In the genomic region with DNA sequence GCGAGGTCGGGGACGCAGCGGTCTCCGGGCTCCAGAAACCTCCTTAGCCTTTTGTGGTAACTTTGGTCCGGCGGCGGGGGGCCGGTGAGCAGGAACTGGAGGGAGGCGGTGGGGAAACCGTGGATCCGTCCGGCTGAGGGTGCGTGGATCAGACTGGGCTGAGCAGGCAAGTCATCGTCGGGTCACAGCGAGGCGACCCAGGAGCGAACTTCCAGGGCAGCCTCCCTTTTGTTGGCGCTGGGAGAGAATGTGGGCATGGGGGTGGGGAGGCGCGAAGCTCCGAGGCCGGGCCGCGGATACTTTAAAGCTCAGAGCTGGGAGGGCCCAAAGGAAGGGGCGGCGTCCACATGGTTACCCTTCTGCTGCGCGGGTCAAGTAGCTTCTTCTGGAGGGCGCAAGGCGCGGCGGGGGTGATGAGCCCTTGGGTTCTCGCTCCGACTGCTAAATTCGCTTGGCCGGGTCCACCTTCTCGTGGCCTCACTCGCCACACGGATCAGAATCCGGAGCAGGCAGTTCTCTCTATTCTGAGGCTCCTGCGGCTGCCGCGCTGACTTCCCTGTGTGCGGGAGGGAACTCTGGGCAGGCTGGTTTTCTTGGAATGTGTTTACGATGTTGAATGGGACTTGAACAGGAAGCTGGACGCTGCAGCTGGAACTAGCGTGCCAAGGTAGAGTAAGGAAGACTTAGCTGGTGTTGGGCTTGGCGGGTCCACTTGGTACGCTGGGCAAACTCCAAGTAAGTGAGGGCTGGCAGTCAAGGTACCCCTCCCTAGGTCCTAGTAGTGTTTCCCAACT, we compare ENCODE assay signal across 8 cellular contexts. TPM values are rescaled to one million over a fixed set of nuclear protein-coding genes. Genes with fewer than 3 reads are reported as not detected.
DNase-seq lines count a peak whose midpoint lies in the region; ATAC-seq and TF ChIP-seq lines count a peak whose summit lies in the region.

No MANE protein-coding gene starts in this region.

- H3K36me3 ChIP-seq in adrenal gland (replicated peaks in 1 of 2) = no peaks in the 10 kb centered on the region
- no peaks in the 10 kb centered on the region for H3K36me3 ChIP-seq in heart left ventricle

- no peaks in the 10 kb centered on the region for H3K36me3 Mint-ChIP-seq in progenitor cell of endocrine pancreas (ENCODE audit: insufficient read depth)

- WGBS in adrenal gland, 4 donors = 1 to 9% (median 3%) methylated on average over 5 to 51 of the region's 51 CpGs
- WGBS in heart left ventricle, 4 donors = 1 to 2% (median 1%) methylated on average over 9 to 51 of the region's 51 CpGs

- H3K4me1 ChIP-seq in adrenal gland (replicated peaks in 1 of 2) = peaks cover 12 to 33% of the 10 kb centered on the region in 2 donors
- peaks cover 0 to 24% (median 4%) of the 10 kb centered on the region in 12 donors for H3K4me1 ChIP-seq in heart left ventricle

- H3K9me3 ChIP-seq in adrenal gland (replicated peaks in 1 of 3) = no peaks in the 10 kb centered on the region
- no peaks in the 10 kb centered on the region for H3K9me3 ChIP-seq in heart left ventricle

- ATAC-seq in heart left ventricle (peak; percentile 66 to 90 (median 88)), GM18858 (IDR thresholded peaks at IDR 0.05; ENCODE audit: unreplicated experiment) (no peak)

- H3K27ac Mint-ChIP-seq in progenitor cell of endocrine pancreas = peak overlapping the region; percentile 99

- peak overlapping the region; percentile 99 for H3K4me3 Mint-ChIP-seq in progenitor cell of endocrine pancreas (ENCODE audit: low read depth)

- H3K27me3 ChIP-seq in adrenal gland = no peaks in the 10 kb centered on the region
- H3K27me3 ChIP-seq in heart left ventricle = peaks cover 0 to 15% (median 0%) of the 10 kb centered on the region in 9 donors

- H3K27ac ChIP-seq in adrenal gland (peak overlapping the region; percentile 62 to 96 (median 93)), heart left ventricle (peak overlapping the region; percentile 53 to 92 (median 83))

- peaks cover 4% of the 10 kb centered on the region for H3K9me3 Mint-ChIP-seq in progenitor cell of endocrine pancreas (ENCODE audit: low read depth)

- DNase-seq in DMS 273 (lab: John Stamatoyannopoulos, UW; ENCODE audit: unreplicated experiment) = peak; percentile 93
- DNase-seq in LNCaP clone FGC (ENCODE audit: low read depth) = peak; percentile 96
- peak; percentile 76 to 90 (median 85) for DNase-seq in adrenal gland
- DNase-seq in heart left ventricle = peak; percentile 58 to 80 (median 73)
- peak; percentile 51 for DNase-seq in progenitor cell of endocrine pancreas (ENCODE audit: low spot score, unreplicated experiment)
- no peak for DNase-seq in activated CD8-positive, alpha-beta memory T cell treated with anti-CD3 and anti-CD28 coated beads, Interleukin-2, amount 50 U/mL, for 48 hours
- no peak for DNase-seq in GF-D8 (lab: John Stamatoyannopoulos, UW)

- TF ChIP-seq POLR2A in adrenal gland (IDR thresholded peaks at IDR 0.05) (peak; percentile 9 to 81), heart left ventricle (IDR thresholded peaks at IDR 0.05) (peak in 1 of 2 donors; percentile 23)

- no peaks in the 10 kb centered on the region for H3K27me3 Mint-ChIP-seq in progenitor cell of endocrine pancreas

- TF ChIP-seq CTCF in LNCaP clone FGC (IDR thresholded peaks at IDR 0.05; ENCODE audit: control insufficient read depth, extremely low read depth, insufficient read depth) (no peak), adrenal gland (IDR thresholded peaks at IDR 0.05) (no peak), heart left ventricle (IDR thresholded peaks at IDR 0.05) (no peak), progenitor cell of endocrine pancreas (IDR thresholded peaks at IDR 0.05; ENCODE audit: unreplicated experiment) (no peak)

- peaks cover 32% of the 10 kb centered on the region for H3K4me1 Mint-ChIP-seq in progenitor cell of endocrine pancreas (ENCODE audit: low read depth)

- intact Hi-C loops in adrenal gland (cut with DNase I) = loop anchor here in 1 of 2 donors (10.0 kb wide), 1 partner anchor 222 kb away; no protein-coding TSS in a partner anchor
- intact Hi-C loops in heart left ventricle (cut with DNase I) = loop anchor here in 6 of 10 donors (2.0 to 10.0 kb wide), 7 partner anchors 40 to 222 kb away; no protein-coding TSS in a partner anchor

- H3K4me3 ChIP-seq in LNCaP clone FGC (ENCODE audit: low read depth, low read length) = peak overlapping the region; percentile 88
- peak overlapping the region; percentile 60 to 96 (median 82) for H3K4me3 ChIP-seq in adrenal gland
- peak overlapping the region; percentile 45 to 83 (median 74) for H3K4me3 ChIP-seq in heart left ventricle

RNA-seq across cellular contexts. Expression of gene GULP1, which starts 1.0 kb away (rescaled TPM):
- 10 to 100 TPM; 32.3 to 89.3 (median 59.8) TPM for total RNA-seq in adrenal gland
- 10 to 100 TPM in 2 of 3 donors, 1 to 10 TPM in 1; 5.8 to 27.4 (median 10.9) TPM for polyA plus RNA-seq in adrenal gland
- 1 to 10 TPM; 2.7 to 8.3 (median 5.1) TPM for total RNA-seq in heart left ventricle
- 1 to 10 TPM; 1.1 to 2.9 TPM for polyA plus RNA-seq in heart left ventricle
- total RNA-seq in progenitor cell of endocrine pancreas = 35.3 and 39.4 TPM in 2 replicates

Comparison
In these comparisons a context has a peak if more than half of its experiments do, and no peak if none do; other contexts are left out.
1. DNase-seq: peak in DMS 273 (single experiment), LNCaP clone FGC (single experiment), adrenal gland (7 of 7), heart left ventricle (5 of 5) and progenitor cell of endocrine pancreas (single experiment); none in activated CD8-positive, alpha-beta memory T cell treated with anti-CD3 and anti-CD28 coated beads, Interleukin-2, amount 50 U/mL, for 48 hours (single experiment) and GF-D8 (single experiment).
2. Peak in every context shown above with its lines, with median percentiles within 50 percentile points of each other: H3K4me3 ChIP-seq.